In the genomic region with DNA sequence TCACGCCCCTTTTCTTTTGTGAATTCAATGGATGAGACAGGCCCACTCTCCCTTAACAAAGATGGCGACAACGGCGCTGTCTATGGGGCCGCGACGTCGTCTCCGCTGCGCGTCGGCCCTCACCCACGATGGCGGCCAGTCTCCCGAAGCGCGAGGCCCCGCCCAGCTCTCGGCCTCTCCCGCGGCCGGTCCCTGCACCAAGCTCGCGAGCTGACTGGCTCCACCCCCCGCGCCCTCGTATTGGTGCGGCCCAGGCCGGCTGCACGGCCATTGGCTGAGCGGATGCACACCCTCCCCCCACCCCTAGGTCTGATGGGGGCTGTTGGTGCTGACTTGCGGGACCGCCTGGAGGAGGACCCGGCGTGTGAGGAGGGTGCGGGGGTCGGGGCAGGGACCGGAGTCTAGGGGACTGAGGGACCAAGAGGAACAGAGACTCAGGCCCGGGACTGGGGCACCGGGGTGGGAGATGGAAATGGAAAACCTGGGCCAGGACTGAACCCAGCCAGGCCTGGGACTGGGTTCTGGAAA, we compare ENCODE assay signal across 1 cellular context.
TF ChIP-seq lines count a peak whose summit lies in the region.

No MANE protein-coding gene starts in this region.

TF ChIP-seq in K562, 482 proteins besides CTCF, POLR2A, EP300 and RAD21 (continued from another document and continues in another):
- TF ChIP-seq, protein P1, sequence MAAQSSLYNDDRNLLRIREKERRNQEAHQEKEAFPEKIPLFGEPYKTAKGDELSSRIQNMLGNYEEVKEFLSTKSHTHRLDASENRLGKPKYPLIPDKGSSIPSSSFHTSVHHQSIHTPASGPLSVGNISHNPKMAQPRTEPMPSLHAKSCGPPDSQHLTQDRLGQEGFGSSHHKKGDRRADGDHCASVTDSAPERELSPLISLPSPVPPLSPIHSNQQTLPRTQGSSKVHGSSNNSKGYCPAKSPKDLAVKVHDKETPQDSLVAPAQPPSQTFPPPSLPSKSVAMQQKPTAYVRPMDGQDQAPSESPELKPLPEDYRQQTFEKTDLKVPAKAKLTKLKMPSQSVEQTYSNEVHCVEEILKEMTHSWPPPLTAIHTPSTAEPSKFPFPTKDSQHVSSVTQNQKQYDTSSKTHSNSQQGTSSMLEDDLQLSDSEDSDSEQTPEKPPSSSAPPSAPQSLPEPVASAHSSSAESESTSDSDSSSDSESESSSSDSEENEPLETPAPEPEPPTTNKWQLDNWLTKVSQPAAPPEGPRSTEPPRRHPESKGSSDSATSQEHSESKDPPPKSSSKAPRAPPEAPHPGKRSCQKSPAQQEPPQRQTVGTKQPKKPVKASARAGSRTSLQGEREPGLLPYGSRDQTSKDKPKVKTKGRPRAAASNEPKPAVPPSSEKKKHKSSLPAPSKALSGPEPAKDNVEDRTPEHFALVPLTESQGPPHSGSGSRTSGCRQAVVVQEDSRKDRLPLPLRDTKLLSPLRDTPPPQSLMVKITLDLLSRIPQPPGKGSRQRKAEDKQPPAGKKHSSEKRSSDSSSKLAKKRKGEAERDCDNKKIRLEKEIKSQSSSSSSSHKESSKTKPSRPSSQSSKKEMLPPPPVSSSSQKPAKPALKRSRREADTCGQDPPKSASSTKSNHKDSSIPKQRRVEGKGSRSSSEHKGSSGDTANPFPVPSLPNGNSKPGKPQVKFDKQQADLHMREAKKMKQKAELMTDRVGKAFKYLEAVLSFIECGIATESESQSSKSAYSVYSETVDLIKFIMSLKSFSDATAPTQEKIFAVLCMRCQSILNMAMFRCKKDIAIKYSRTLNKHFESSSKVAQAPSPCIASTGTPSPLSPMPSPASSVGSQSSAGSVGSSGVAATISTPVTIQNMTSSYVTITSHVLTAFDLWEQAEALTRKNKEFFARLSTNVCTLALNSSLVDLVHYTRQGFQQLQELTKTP (IDR thresholded peaks at IDR 0.05; ENCODE audit: low read depth in 1 of 2, partially characterized antibody in 2 of 2), result no peak
- TF ChIP-seq GTF2E2 (tag; IDR thresholded peaks at IDR 0.05) (no peak), ZNF232 (CRISPR knock-in tag; IDR thresholded peaks at IDR 0.05) (no peak), SRF (CRISPR knock-in tag; IDR thresholded peaks at IDR 0.05) (no peak; a peak in 1 of 4 replicates), RBFOX2 (IDR thresholded peaks at IDR 0.05; ENCODE audit: low read depth, low read length) (peak; percentile 78), KLF13 (tag; IDR thresholded peaks at IDR 0.05; ENCODE audit: borderline replicate concordance, low read depth) (peak; percentile 33; the same call in 1 of the 2 replicates), ZKSCAN1 (IDR thresholded peaks at IDR 0.05; ENCODE audit: low read depth, low read length) (no peak; the same call in 1 of the 2 replicates), ZNF324 (CRISPR knock-in tag; IDR thresholded peaks at IDR 0.05) (no peak), RNF2 (IDR thresholded peaks at IDR 0.05) (no peak), TCF7L2 (IDR thresholded peaks at IDR 0.05; ENCODE audit: low read depth, low read length) (no peak), KLF1 (tag; IDR thresholded peaks at IDR 0.05) (no peak), STAG1 (CRISPR knock-in tag; IDR thresholded peaks at IDR 0.05; ENCODE audit: borderline replicate concordance) (no peak), CBX2 (IDR thresholded peaks at IDR 0.05; ENCODE audit: insufficient read depth, low read length, poor library complexity, severe bottlenecking) (no peak), ZNF785 (CRISPR knock-in tag; IDR thresholded peaks at IDR 0.05) (no peak), U2AF1 (optimal IDR thresholded peaks at IDR 0.05; ENCODE audit: low read depth, low read length) (no peak), ZNF707 (CRISPR knock-in tag; conservative IDR thresholded peaks at IDR 0.05) (no peak), SIRT6 (IDR thresholded peaks at IDR 0.05; ENCODE audit: low read depth, low read length) (no peak), TCF3 (CRISPR knock-in tag; IDR thresholded peaks at IDR 0.05) (no peak), DMBX1 (CRISPR knock-in tag; IDR thresholded peaks at IDR 0.05; ENCODE audit: borderline replicate concordance) (no peak), MCM5 (IDR thresholded peaks at IDR 0.05; ENCODE audit: low read depth) (no peak), RCOR1 (IDR thresholded peaks at IDR 0.05; ENCODE audit: borderline replicate concordance in 1 of 2, low read depth in 2 of 2, low read length in 2 of 2) (peak; percentile 35 to 43; a peak in 1 of 4 replicates), C11orf30 (IDR thresholded peaks at IDR 0.05; ENCODE audit: low read depth) (no peak), TARDBP (IDR thresholded peaks at IDR 0.05) (no peak), ZNF24 (IDR thresholded peaks at IDR 0.05) (no peak), NR1H2 (CRISPR knock-in tag; IDR thresholded peaks at IDR 0.05) (no peak), ZNF165 (CRISPR knock-in tag; IDR thresholded peaks at IDR 0.05; ENCODE audit: borderline replicate concordance) (no peak), KLF6 (CRISPR knock-in tag; IDR thresholded peaks at IDR 0.05; ENCODE audit: borderline replicate concordance) (no peak), ELF1 (tag; IDR thresholded peaks at IDR 0.05) (no peak), HDGF (IDR thresholded peaks at IDR 0.05) (no peak), EZH2 (IDR thresholded peaks at IDR 0.05; ENCODE audit: borderline replicate concordance, low read depth, low read length) (no peak), ZNF77 (CRISPR knock-in tag; IDR thresholded peaks at IDR 0.05) (no peak), MTA3 (IDR thresholded peaks at IDR 0.05; ENCODE audit: borderline replicate concordance) (no peak), ILF3 (IDR thresholded peaks at IDR 0.05; ENCODE audit: borderline replicate concordance) (no peak), COPS2 (conservative IDR thresholded peaks at IDR 0.05) (no peak)
- TF ChIP-seq, protein P2, sequence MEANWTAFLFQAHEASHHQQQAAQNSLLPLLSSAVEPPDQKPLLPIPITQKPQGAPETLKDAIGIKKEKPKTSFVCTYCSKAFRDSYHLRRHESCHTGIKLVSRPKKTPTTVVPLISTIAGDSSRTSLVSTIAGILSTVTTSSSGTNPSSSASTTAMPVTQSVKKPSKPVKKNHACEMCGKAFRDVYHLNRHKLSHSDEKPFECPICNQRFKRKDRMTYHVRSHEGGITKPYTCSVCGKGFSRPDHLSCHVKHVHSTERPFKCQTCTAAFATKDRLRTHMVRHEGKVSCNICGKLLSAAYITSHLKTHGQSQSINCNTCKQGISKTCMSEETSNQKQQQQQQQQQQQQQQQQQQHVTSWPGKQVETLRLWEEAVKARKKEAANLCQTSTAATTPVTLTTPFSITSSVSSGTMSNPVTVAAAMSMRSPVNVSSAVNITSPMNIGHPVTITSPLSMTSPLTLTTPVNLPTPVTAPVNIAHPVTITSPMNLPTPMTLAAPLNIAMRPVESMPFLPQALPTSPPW (CRISPR knock-in tag; IDR thresholded peaks at IDR 0.05), result peak; percentile 88
- TF ChIP-seq, protein P3, sequence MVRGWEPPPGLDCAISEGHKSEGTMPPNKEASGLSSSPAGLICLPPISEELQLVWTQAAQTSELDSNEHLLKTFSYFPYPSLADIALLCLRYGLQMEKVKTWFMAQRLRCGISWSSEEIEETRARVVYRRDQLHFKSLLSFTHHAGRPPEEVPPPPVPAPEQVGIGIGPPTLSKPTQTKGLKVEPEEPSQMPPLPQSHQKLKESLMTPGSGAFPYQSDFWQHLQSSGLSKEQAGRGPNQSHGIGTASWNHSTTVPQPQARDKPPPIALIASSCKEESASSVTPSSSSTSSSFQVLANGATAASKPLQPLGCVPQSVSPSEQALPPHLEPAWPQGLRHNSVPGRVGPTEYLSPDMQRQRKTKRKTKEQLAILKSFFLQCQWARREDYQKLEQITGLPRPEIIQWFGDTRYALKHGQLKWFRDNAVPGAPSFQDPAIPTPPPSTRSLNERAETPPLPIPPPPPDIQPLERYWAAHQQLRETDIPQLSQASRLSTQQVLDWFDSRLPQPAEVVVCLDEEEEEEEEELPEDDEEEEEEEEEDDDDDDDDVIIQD (CRISPR knock-in tag; IDR thresholded peaks at IDR 0.05), result no peak
- TF ChIP-seq, protein P4, sequence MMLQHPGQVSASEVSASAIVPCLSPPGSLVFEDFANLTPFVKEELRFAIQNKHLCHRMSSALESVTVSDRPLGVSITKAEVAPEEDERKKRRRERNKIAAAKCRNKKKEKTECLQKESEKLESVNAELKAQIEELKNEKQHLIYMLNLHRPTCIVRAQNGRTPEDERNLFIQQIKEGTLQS (IDR thresholded peaks at IDR 0.05), result no peak
- TF ChIP-seq, protein P4 (CRISPR knock-in tag; conservative IDR thresholded peaks at IDR 0.05), result no peak
- TF ChIP-seq, protein P5, sequence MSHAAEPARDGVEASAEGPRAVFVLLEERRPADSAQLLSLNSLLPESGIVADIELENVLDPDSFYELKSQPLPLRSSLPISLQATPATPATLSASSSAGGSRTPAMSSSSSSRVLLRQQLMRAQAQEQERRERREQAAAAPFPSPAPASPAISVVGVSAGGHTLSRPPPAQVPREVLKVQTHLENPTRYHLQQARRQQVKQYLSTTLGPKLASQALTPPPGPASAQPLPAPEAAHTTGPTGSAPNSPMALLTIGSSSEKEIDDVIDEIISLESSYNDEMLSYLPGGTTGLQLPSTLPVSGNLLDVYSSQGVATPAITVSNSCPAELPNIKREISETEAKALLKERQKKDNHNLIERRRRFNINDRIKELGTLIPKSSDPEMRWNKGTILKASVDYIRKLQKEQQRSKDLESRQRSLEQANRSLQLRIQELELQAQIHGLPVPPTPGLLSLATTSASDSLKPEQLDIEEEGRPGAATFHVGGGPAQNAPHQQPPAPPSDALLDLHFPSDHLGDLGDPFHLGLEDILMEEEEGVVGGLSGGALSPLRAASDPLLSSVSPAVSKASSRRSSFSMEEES (CRISPR knock-in tag; IDR thresholded peaks at IDR 0.05), result no peak
- TF ChIP-seq, protein P6, sequence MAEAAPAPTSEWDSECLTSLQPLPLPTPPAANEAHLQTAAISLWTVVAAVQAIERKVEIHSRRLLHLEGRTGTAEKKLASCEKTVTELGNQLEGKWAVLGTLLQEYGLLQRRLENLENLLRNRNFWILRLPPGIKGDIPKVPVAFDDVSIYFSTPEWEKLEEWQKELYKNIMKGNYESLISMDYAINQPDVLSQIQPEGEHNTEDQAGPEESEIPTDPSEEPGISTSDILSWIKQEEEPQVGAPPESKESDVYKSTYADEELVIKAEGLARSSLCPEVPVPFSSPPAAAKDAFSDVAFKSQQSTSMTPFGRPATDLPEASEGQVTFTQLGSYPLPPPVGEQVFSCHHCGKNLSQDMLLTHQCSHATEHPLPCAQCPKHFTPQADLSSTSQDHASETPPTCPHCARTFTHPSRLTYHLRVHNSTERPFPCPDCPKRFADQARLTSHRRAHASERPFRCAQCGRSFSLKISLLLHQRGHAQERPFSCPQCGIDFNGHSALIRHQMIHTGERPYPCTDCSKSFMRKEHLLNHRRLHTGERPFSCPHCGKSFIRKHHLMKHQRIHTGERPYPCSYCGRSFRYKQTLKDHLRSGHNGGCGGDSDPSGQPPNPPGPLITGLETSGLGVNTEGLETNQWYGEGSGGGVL (CRISPR knock-in tag; IDR thresholded peaks at IDR 0.05), result no peak
- TF ChIP-seq, protein P7, sequence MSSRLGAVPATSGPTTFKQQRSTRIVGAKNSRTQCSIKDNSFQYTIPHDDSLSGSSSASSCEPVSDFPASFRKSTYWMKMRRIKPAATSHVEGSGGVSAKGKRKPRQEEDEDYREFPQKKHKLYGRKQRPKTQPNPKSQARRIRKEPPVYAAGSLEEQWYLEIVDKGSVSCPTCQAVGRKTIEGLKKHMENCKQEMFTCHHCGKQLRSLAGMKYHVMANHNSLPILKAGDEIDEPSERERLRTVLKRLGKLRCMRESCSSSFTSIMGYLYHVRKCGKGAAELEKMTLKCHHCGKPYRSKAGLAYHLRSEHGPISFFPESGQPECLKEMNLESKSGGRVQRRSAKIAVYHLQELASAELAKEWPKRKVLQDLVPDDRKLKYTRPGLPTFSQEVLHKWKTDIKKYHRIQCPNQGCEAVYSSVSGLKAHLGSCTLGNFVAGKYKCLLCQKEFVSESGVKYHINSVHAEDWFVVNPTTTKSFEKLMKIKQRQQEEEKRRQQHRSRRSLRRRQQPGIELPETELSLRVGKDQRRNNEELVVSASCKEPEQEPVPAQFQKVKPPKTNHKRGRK (tag; IDR thresholded peaks at IDR 0.05), result no peak
- TF ChIP-seq, protein P8, sequence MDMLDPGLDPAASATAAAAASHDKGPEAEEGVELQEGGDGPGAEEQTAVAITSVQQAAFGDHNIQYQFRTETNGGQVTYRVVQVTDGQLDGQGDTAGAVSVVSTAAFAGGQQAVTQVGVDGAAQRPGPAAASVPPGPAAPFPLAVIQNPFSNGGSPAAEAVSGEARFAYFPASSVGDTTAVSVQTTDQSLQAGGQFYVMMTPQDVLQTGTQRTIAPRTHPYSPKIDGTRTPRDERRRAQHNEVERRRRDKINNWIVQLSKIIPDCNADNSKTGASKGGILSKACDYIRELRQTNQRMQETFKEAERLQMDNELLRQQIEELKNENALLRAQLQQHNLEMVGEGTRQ (CRISPR knock-in tag; IDR thresholded peaks at IDR 0.05), result no peak
- TF ChIP-seq, protein P9, sequence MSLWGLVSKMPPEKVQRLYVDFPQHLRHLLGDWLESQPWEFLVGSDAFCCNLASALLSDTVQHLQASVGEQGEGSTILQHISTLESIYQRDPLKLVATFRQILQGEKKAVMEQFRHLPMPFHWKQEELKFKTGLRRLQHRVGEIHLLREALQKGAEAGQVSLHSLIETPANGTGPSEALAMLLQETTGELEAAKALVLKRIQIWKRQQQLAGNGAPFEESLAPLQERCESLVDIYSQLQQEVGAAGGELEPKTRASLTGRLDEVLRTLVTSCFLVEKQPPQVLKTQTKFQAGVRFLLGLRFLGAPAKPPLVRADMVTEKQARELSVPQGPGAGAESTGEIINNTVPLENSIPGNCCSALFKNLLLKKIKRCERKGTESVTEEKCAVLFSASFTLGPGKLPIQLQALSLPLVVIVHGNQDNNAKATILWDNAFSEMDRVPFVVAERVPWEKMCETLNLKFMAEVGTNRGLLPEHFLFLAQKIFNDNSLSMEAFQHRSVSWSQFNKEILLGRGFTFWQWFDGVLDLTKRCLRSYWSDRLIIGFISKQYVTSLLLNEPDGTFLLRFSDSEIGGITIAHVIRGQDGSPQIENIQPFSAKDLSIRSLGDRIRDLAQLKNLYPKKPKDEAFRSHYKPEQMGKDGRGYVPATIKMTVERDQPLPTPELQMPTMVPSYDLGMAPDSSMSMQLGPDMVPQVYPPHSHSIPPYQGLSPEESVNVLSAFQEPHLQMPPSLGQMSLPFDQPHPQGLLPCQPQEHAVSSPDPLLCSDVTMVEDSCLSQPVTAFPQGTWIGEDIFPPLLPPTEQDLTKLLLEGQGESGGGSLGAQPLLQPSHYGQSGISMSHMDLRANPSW (CRISPR knock-in tag; IDR thresholded peaks at IDR 0.05), result no peak
- TF ChIP-seq, protein P10, sequence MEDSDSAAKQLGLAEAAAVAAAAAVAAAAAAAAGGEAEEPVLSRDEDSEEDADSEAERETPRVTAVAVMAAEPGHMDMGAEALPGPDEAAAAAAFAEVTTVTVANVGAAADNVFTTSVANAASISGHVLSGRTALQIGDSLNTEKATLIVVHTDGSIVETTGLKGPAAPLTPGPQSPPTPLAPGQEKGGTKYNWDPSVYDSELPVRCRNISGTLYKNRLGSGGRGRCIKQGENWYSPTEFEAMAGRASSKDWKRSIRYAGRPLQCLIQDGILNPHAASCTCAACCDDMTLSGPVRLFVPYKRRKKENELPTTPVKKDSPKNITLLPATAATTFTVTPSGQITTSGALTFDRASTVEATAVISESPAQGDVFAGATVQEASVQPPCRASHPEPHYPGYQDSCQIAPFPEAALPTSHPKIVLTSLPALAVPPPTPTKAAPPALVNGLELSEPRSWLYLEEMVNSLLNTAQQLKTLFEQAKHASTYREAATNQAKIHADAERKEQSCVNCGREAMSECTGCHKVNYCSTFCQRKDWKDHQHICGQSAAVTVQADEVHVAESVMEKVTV (CRISPR knock-in tag; IDR thresholded peaks at IDR 0.05), result no peak
